ENCODE assay signal across 2 cellular contexts in the genomic region with DNA sequence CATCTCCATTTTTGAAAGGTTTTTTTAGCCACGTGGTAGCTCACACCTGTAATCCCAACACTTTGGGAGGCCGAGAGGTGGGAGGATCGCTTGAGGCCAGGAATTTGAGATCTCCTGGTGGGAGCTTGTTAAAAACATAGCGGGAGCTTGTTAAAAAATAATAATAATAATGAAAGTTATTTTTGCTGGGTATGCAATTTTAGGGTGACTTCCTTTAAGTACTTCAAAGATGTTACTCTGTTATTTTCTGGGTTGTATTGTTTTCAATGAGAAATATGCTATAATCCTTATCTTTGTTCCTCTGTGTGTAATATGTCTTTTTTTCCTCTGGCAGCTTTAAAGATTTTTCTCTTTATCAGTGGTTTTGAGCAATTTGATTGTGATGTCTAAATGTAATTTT.
TF ChIP-seq lines count a peak whose summit lies in the region.

No MANE protein-coding gene starts in this region.

TF ChIP-seq in A549, 52 proteins besides CTCF, POLR2A, EP300 and RAD21:
- TF ChIP-seq MAFK (IDR thresholded peaks at IDR 0.05; ENCODE audit: partially characterized antibody) (peak; percentile 73), ZNF302 (CRISPR knock-in tag; IDR thresholded peaks at IDR 0.05) (no peak)

TF ChIP-seq in IMR-90, 13 proteins besides CTCF, POLR2A, EP300 and RAD21:
- TF ChIP-seq, protein P1, sequence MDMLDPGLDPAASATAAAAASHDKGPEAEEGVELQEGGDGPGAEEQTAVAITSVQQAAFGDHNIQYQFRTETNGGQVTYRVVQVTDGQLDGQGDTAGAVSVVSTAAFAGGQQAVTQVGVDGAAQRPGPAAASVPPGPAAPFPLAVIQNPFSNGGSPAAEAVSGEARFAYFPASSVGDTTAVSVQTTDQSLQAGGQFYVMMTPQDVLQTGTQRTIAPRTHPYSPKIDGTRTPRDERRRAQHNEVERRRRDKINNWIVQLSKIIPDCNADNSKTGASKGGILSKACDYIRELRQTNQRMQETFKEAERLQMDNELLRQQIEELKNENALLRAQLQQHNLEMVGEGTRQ (IDR thresholded peaks at IDR 0.05; ENCODE audit: low read depth, low read length) = no peak
- TF ChIP-seq MAFK (IDR thresholded peaks at IDR 0.05; ENCODE audit: low read depth, low read length) = 0 out of 2 replicates have a peak, but pooled peaks have one; percentile 13
